In genomic region chr15:69042531-69042930, GRCh38 we compare ENCODE assay signal across 18 cellular contexts. TPM values are rescaled to one million over a fixed set of nuclear protein-coding genes. Genes with fewer than 3 reads are reported as not detected.
DNase-seq lines count a peak whose midpoint lies in the region; ATAC-seq and TF ChIP-seq lines count a peak whose summit lies in the region.
"Had no signal": no experiment of that assay in that cellular context is flagged by ENCODE, and none has a peak within 500 bp of the region (broad histone marks: within the 10 kb centered on the region; RNA-seq: fewer than 3 reads in every experiment).

No MANE protein-coding gene starts in this region.

- peak overlapping the region; percentile 53; the same call in 1 of the 2 replicates for H3K27ac ChIP-seq in C4-2B
- peak overlapping the region; percentile 89 for H3K27ac ChIP-seq in RWPE2 (ENCODE audit: poor library complexity, severe bottlenecking)
- H3K27ac ChIP-seq: BLaER1, HL-60 had no signal

- TF ChIP-seq CTCF in C4-2B (conservative IDR thresholded peaks at IDR 0.05) = no peak
- no peak for TF ChIP-seq CTCF in RWPE2 (IDR thresholded peaks at IDR 0.05; ENCODE audit: poor library complexity, severe bottlenecking)

- peak; percentile 34 for DNase-seq in activated CD8-positive, alpha-beta memory T cell treated with anti-CD3 and anti-CD28 coated beads, Interleukin-2, amount 10 ng/mL, durations not matched to agents 7 days and 5 days
- no peak for DNase-seq in activated CD8-positive, alpha-beta memory T cell treated with anti-CD3 and anti-CD28 coated beads for 24 hours
- DNase-seq in RWPE2 (ENCODE audit: low spot score) = no peak
- DNase-seq in stimulated activated CD8-positive, alpha-beta memory T cell treated with anti-CD3 and anti-CD28 coated beads, Interleukin-4, amount 100 ng/mL, for 48 hours = peak; percentile 5
- DNase-seq in activated CD4-positive, CD25-positive, alpha-beta regulatory T cell treated with anti-CD3 and anti-CD28 coated beads, Interleukin-2, amount 50 U/mL, for 72 hours = no peak
- no peak for DNase-seq in activated T-cell treated with anti-CD3 and anti-CD28 coated beads, Interleukin-2, amount 50 U/mL, for 1 hour
- DNase-seq: 8988T; AML-193; CD4-positive, CD25-positive, alpha-beta regulatory T cell; DMS53; GF-D8; HCEC 1CT; HFFc6 had no signal

- H3K27me3 Mint-ChIP-seq in activated CD8-positive, alpha-beta memory T cell treated with anti-CD3 and anti-CD28 coated beads, Interleukin-2, amount 10 ng/mL, durations not matched to agents 7 days and 5 days = peaks cover 5% of the 10 kb centered on the region

- H3K4me1 Mint-ChIP-seq in activated CD8-positive, alpha-beta memory T cell treated with anti-CD3 and anti-CD28 coated beads, Interleukin-2, amount 10 ng/mL, durations not matched to agents 7 days and 5 days = no peaks in the 10 kb centered on the region
- H3K4me1 Mint-ChIP-seq: CD4-positive, CD25-positive, alpha-beta regulatory T cell had no signal

- H3K4me1 ChIP-seq in RWPE2 (ENCODE audit: insufficient read depth, poor library complexity, severe bottlenecking) = peaks cover 40% of the 10 kb centered on the region

- no peak overlapping the region for H3K4me3 Mint-ChIP-seq in activated CD8-positive, alpha-beta memory T cell treated with anti-CD3 and anti-CD28 coated beads, Interleukin-2, amount 10 ng/mL, durations not matched to agents 7 days and 5 days
- H3K4me3 Mint-ChIP-seq: CD4-positive, CD25-positive, alpha-beta regulatory T cell; HFFc6 had no signal

- H3K9me3 Mint-ChIP-seq in activated CD8-positive, alpha-beta memory T cell treated with anti-CD3 and anti-CD28 coated beads, Interleukin-2, amount 10 ng/mL, durations not matched to agents 7 days and 5 days (ENCODE audit: low read depth) = no peaks in the 10 kb centered on the region
- H3K9me3 Mint-ChIP-seq: HFFc6 had no signal

- no peak overlapping the region for H3K4me3 ChIP-seq in RWPE2 (ENCODE audit: severe bottlenecking)
- H3K4me3 ChIP-seq: BLaER1 had no signal

- no peaks in the 10 kb centered on the region for H3K27me3 ChIP-seq in RWPE2 (ENCODE audit: insufficient read depth, poor library complexity, severe bottlenecking)
- H3K27me3 ChIP-seq: BLaER1 had no signal

- no peaks in the 10 kb centered on the region for H3K9me3 ChIP-seq in RWPE2 (ENCODE audit: severe bottlenecking)
- H3K9me3 ChIP-seq: BLaER1 had no signal

- H3K36me3 ChIP-seq in RWPE2 (ENCODE audit: low read depth) = no peaks in the 10 kb centered on the region
- H3K36me3 ChIP-seq: BLaER1 had no signal

- CTCF ChIA-PET in activated CD8-positive, alpha-beta memory T cell treated with anti-CD3 and anti-CD28 coated beads, Interleukin-2, amount 10 ng/mL, durations not matched to agents 7 days and 5 days (lab: Charles Lee) = no interaction called here

- no peaks in the 10 kb centered on the region for H3K36me3 Mint-ChIP-seq in activated CD8-positive, alpha-beta memory T cell treated with anti-CD3 and anti-CD28 coated beads, Interleukin-2, amount 10 ng/mL, durations not matched to agents 7 days and 5 days
- H3K36me3 Mint-ChIP-seq: CD4-positive, CD25-positive, alpha-beta regulatory T cell had no signal

- H3K27ac Mint-ChIP-seq in activated CD8-positive, alpha-beta memory T cell treated with anti-CD3 and anti-CD28 coated beads, Interleukin-2, amount 10 ng/mL, durations not matched to agents 7 days and 5 days = no peak overlapping the region
- H3K27ac Mint-ChIP-seq: CD4-positive, CD25-positive, alpha-beta regulatory T cell; HFFc6 had no signal

- no peak for ATAC-seq in activated CD8-positive, alpha-beta memory T cell treated with anti-CD3 and anti-CD28 coated beads, Interleukin-2, amount 10 ng/mL, durations not matched to agents 7 days and 5 days
- ATAC-seq in RWPE2 (ENCODE audit: low read depth) (no peak), GM19467 (IDR thresholded peaks at IDR 0.05; ENCODE audit: unreplicated experiment) (no peak)

RNA-seq across cellular contexts. Expression of gene NOX5, which starts 28.0 kb away (rescaled TPM):
- total RNA-seq in activated CD8-positive, alpha-beta memory T cell treated with anti-CD3 and anti-CD28 coated beads, Interleukin-2, amount 10 ng/mL, durations not matched to agents 7 days and 5 days = under 1 TPM in 1 of 2 experiments, not detected in 1; 0.06 TPM
- total RNA-seq: CD4-positive, CD25-positive, alpha-beta regulatory T cell; H4 had no signal

Comparison
In these comparisons a context has a peak if more than half of its experiments do, and no peak if none do; other contexts are left out.
1. DNase-seq: peak in activated CD8-positive, alpha-beta memory T cell treated with anti-CD3 and anti-CD28 coated beads, Interleukin-2, amount 10 ng/mL, durations not matched to agents 7 days and 5 days (single experiment) and stimulated activated CD8-positive, alpha-beta memory T cell treated with anti-CD3 and anti-CD28 coated beads, Interleukin-4, amount 100 ng/mL, for 48 hours (single experiment); none in activated CD8-positive, alpha-beta memory T cell treated with anti-CD3 and anti-CD28 coated beads for 24 hours (single experiment), RWPE2 (single experiment), activated CD4-positive, CD25-positive, alpha-beta regulatory T cell treated with anti-CD3 and anti-CD28 coated beads, Interleukin-2, amount 50 U/mL, for 72 hours (single experiment) and activated T-cell treated with anti-CD3 and anti-CD28 coated beads, Interleukin-2, amount 50 U/mL, for 1 hour (single experiment).